ENCODE assay signal across 8 cellular contexts in genomic region chr2:74179063-74179865, GRCh38. TPM values are rescaled to one million over a fixed set of nuclear protein-coding genes. Genes with fewer than 3 reads are reported as not detected.
DNase-seq lines count a peak whose midpoint lies in the region; ATAC-seq and TF ChIP-seq lines count a peak whose summit lies in the region.

No MANE protein-coding gene starts in this region.

- peak; percentile 3 for ATAC-seq in HG03520 (IDR thresholded peaks at IDR 0.05; ENCODE audit: unreplicated experiment)
- no peak for ATAC-seq in GM21515 (IDR thresholded peaks at IDR 0.05; ENCODE audit: unreplicated experiment)

- peak overlapping the region; percentile 86 for H3K4me3 Mint-ChIP-seq in activated naive CD4-positive, alpha-beta T cell treated with anti-CD3 and anti-CD28 coated beads, Interleukin-2, amount 10 ng/mL, durations not matched to agents 7 days and 5 days
- H3K4me3 Mint-ChIP-seq in MCF 10A (ENCODE audit: unreplicated experiment) = peak overlapping the region; percentile 78

- H2BK12ac ChIP-seq in mesenchymal stem cell (ENCODE audit: low read length in 2 of 2) = no peak overlapping the region

- H3K9ac ChIP-seq in mesenchymal stem cell (ENCODE audit: low read length) = peak overlapping the region; percentile 95

- H3K27me3 ChIP-seq in mesenchymal stem cell (ENCODE audit: control insufficient read depth in 1 of 2, insufficient read depth in 1 of 2, low read length in 2 of 2) = no peaks in the 10 kb centered on the region

- peaks cover 5% of the 10 kb centered on the region for H3K4me1 ChIP-seq in mesenchymal stem cell (ENCODE audit: control insufficient read depth, insufficient read depth, low read depth, low read length)

- peak; percentile 44 for TF ChIP-seq CTCF in MCF 10A (IDR thresholded peaks at IDR 0.05; ENCODE audit: unreplicated experiment)

- POLR2A ChIA-PET in MCF 10A (lab: Yijun Ruan, JAX) = interaction anchor here (0.7 to 5.8 kb wide), 28 partner anchors 10 to 489 kb away, joined by 3 to 148 read pairs (median 5); partner anchors contain the start of genes BOLA3, DGUOK, MTHFD2 and STAMBP

- peaks cover 14% of the 10 kb centered on the region for H3K36me3 Mint-ChIP-seq in activated naive CD4-positive, alpha-beta T cell treated with anti-CD3 and anti-CD28 coated beads, Interleukin-2, amount 10 ng/mL, durations not matched to agents 7 days and 5 days
- H3K36me3 Mint-ChIP-seq in MCF 10A (ENCODE audit: insufficient read depth, unreplicated experiment) = no peaks in the 10 kb centered on the region

- H3K79me1 ChIP-seq in mesenchymal stem cell (replicated peaks; ENCODE audit: low read length, poor library complexity, severe bottlenecking) = no peaks in the 10 kb centered on the region

- H3K9me3 Mint-ChIP-seq in activated naive CD4-positive, alpha-beta T cell treated with anti-CD3 and anti-CD28 coated beads, Interleukin-2, amount 10 ng/mL, durations not matched to agents 7 days and 5 days = no peaks in the 10 kb centered on the region
- H3K9me3 Mint-ChIP-seq in MCF 10A (ENCODE audit: unreplicated experiment) = no peaks in the 10 kb centered on the region

- peaks cover 38% of the 10 kb centered on the region for H3K4me1 Mint-ChIP-seq in activated naive CD4-positive, alpha-beta T cell treated with anti-CD3 and anti-CD28 coated beads, Interleukin-2, amount 10 ng/mL, durations not matched to agents 7 days and 5 days
- peaks cover 19% of the 10 kb centered on the region for H3K4me1 Mint-ChIP-seq in MCF 10A (ENCODE audit: insufficient read depth, unreplicated experiment)

- no peak overlapping the region for H3K23ac ChIP-seq in mesenchymal stem cell (ENCODE audit: low read length in 2 of 2)

- intact Hi-C loops in MCF 10A (cut with micrococcal nuclease) = no loop called here

- no peak overlapping the region for H3K14ac ChIP-seq in mesenchymal stem cell (ENCODE audit: low read length in 2 of 2)

- peak overlapping the region; percentile 32 for H3K27ac ChIP-seq in mesenchymal stem cell (ENCODE audit: low read length, poor library complexity, severe bottlenecking)

- peak overlapping the region; percentile 92 for H3K27ac Mint-ChIP-seq in activated naive CD4-positive, alpha-beta T cell treated with anti-CD3 and anti-CD28 coated beads, Interleukin-2, amount 10 ng/mL, durations not matched to agents 7 days and 5 days
- no peak overlapping the region for H3K27ac Mint-ChIP-seq in MCF 10A (ENCODE audit: low read depth, unreplicated experiment)

- no peak overlapping the region for H2BK15ac ChIP-seq in mesenchymal stem cell (ENCODE audit: low read depth, poor library complexity, severe bottlenecking)

- peak overlapping the region; percentile 52 for H3K4me2 ChIP-seq in mesenchymal stem cell (ENCODE audit: low read length, poor library complexity, severe bottlenecking)

- CTCF ChIA-PET in activated naive CD4-positive, alpha-beta T cell treated with anti-CD3 and anti-CD28 coated beads, Interleukin-2, amount 10 ng/mL, durations not matched to agents 7 days and 5 days (lab: Charles Lee) = interaction anchor here (0.7 to 3.5 kb wide), 12 partner anchors 9 to 355 kb away, joined by 3 to 32 read pairs (median 6); partner anchors contain the start of gene MTHFD2
- CTCF ChIA-PET in MCF 10A (lab: Yijun Ruan, JAX) = interaction anchor here (0.6 to 3.0 kb wide), 16 partner anchors 9 to 355 kb away, joined by 3 to 15 read pairs (median 3); no protein-coding TSS in a partner anchor

- DNase-seq in activated naive CD4-positive, alpha-beta T cell treated with anti-CD3 and anti-CD28 coated beads, Interleukin-2, amount 10 ng/mL, durations not matched to agents 7 days and 5 days = no peak
- no peak for DNase-seq in activated naive CD4-positive, alpha-beta T cell (lab: John Stamatoyannopoulos, UW)
- peak; percentile 47 for DNase-seq in MCF 10A (ENCODE audit: unreplicated experiment)
- no peak for DNase-seq in mesenchymal stem cell
- no peak for DNase-seq in retina
- no peak for DNase-seq in SKM-1 (lab: John Stamatoyannopoulos, UW; ENCODE audit: unreplicated experiment)

- peak overlapping the region in 1 of 2 experiments; percentile 73 for H3K4ac ChIP-seq in mesenchymal stem cell (ENCODE audit: low read depth in 1 of 2, low read length in 2 of 2)

- no peak overlapping the region for H2AFZ ChIP-seq in mesenchymal stem cell (ENCODE audit: low read depth, low read length)

- H2AK5ac ChIP-seq in mesenchymal stem cell (ENCODE audit: low read length, severe bottlenecking) = peak overlapping the region; percentile 84

- no TSS peak for BruUV-seq in MCF 10A (replicated peaks; lab: Mats Ljungman, UMichigan)

- H4K91ac ChIP-seq in mesenchymal stem cell (ENCODE audit: low read length) = no peak overlapping the region

- no peak overlapping the region for H3K18ac ChIP-seq in mesenchymal stem cell (ENCODE audit: low read depth in 1 of 2, low read length in 2 of 2)

- no peaks in the 10 kb centered on the region for H3K27me3 Mint-ChIP-seq in activated naive CD4-positive, alpha-beta T cell treated with anti-CD3 and anti-CD28 coated beads, Interleukin-2, amount 10 ng/mL, durations not matched to agents 7 days and 5 days
- no peaks in the 10 kb centered on the region for H3K27me3 Mint-ChIP-seq in MCF 10A (ENCODE audit: insufficient read depth, unreplicated experiment)

- H3K36me3 ChIP-seq in mesenchymal stem cell (ENCODE audit: control insufficient read depth in 1 of 2, insufficient read depth in 2 of 2, low read depth in 1 of 2, low read length in 2 of 2) = peaks cover 0 to 2% of the 10 kb centered on the region in 2 experiments

- WGBS in mesenchymal stem cell = 77% methylated on average over 18 of the region's 25 CpGs

- H2BK120ac ChIP-seq in mesenchymal stem cell (ENCODE audit: low read depth, low read length) = no peak overlapping the region

- H4K8ac ChIP-seq in mesenchymal stem cell (ENCODE audit: low read length) = peak overlapping the region; percentile 19

- peak overlapping the region in 1 of 2 experiments; percentile 98 for H3K4me3 ChIP-seq in mesenchymal stem cell (ENCODE audit: insufficient read depth in 1 of 2, low read depth in 1 of 2, low read length in 2 of 2)

- no peaks in the 10 kb centered on the region for H3K9me3 ChIP-seq in mesenchymal stem cell (ENCODE audit: control insufficient read depth, low read length)

- no peak overlapping the region for H2BK5ac ChIP-seq in mesenchymal stem cell (ENCODE audit: low read depth, low read length, poor library complexity, severe bottlenecking)

RNA-seq across cellular contexts. Expression of gene MOB1A, which starts 0.6 kb away (rescaled TPM):
- 92.6 and 97.5 TPM in 2 replicates for total RNA-seq in MCF 10A (2022)
- 51.8 TPM for polyA plus RNA-seq in mesenchymal stem cell (2013, experiment 1 of 2)
- polyA plus RNA-seq in mesenchymal stem cell (2013, experiment 2 of 2) = 52.4 TPM

RNA-seq across cellular contexts. Expression of gene MTHFD2, which starts 19.2 kb away (rescaled TPM):
- total RNA-seq in MCF 10A (2022) = 387 and 470 TPM in 2 replicates
- polyA plus RNA-seq in mesenchymal stem cell (2013, experiment 1 of 2) = 88.7 TPM
- 89.4 TPM for polyA plus RNA-seq in mesenchymal stem cell (2013, experiment 2 of 2)

RNA-seq across cellular contexts. Expression of gene BOLA3, which starts 31.6 kb away (rescaled TPM):
- total RNA-seq in MCF 10A (2022) = 72.5 and 83.8 TPM in 2 replicates
- 70.7 TPM for polyA plus RNA-seq in mesenchymal stem cell (2013, experiment 1 of 2)
- polyA plus RNA-seq in mesenchymal stem cell (2013, experiment 2 of 2) = 74.6 TPM
